In the genomic region with DNA sequence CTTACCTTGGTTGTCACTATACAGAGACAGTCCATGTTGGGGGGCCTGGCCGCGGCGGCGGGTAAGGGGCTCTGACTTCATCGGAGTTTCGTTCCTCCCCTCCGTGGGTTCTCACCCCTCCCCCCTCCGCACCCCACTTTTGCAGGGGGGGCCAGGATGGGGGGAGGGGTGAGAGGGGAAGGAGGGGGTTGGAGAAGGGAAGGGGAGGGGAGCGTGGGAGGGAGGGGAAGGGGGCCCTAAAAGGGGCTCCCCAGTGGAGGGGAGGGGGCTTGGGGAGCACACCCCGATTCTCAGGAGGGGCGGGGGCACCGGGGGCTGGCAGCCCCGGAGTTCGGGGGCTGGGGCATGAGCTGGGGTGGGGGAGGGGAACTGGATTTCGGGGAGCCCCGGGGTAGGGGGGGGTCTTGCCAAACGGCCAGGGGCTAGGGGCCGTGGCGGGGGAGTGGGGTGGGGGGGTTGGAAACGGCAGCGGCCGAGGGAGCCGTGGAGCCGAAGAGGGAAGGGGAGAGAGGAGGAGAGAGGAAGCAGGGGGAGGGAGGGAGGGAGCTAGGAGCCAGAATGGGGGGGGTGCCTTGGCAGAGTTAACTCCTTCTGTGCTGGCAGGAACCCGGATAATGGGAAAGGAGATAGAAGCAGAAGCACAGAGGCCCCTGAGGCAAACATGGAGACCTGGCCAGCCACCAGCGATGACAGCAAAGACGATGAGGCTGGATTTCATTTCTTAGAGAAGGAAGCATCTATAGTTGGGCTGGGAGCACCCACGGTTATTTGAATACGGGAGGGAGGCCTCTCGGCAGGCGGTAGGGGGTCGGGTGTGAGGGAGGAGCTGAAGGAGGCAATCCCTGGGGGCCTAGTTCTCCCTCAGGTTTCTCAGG, we compare ENCODE assay signal across 8 cellular contexts. TPM values are rescaled to one million over a fixed set of nuclear protein-coding genes. Genes with fewer than 3 reads are reported as not detected.
DNase-seq lines count a peak whose midpoint lies in the region; ATAC-seq, FAIRE-seq and TF ChIP-seq lines count a peak whose summit lies in the region.

No MANE protein-coding gene starts in this region.

- POLR2A ChIA-PET in GM12878 (lab: Charles Lee): interaction anchor here (0.5 to 3.3 kb wide), 2 partner anchors 22 to 199 kb away, joined by 10 to 12 read pairs; a partner anchor contains a TSS

- H4K20me1 ChIP-seq in GM12878 (ENCODE audit: control insufficient read depth, insufficient read depth): no peaks in the 10 kb centered on the region

- H3K36me3 ChIP-seq in GM12878 (ENCODE audit: control insufficient read depth in 2 of 2, insufficient read depth in 2 of 2, low read length in 1 of 2) (peaks cover 0 to 2% of the 10 kb centered on the region in 2 experiments; a peak in 2 of 4 replicates), iPS-18a (ENCODE audit: control insufficient read depth, low read depth, low read length) (peaks cover 3% of the 10 kb centered on the region)

- peak overlapping the region; percentile 51; the same call in 1 of the 2 replicates for H3K4me3 ChIP-seq in GM12878
- peak overlapping the region; percentile 62 for H3K4me3 ChIP-seq in iPS-18a (ENCODE audit: low read length)

- H3K27ac ChIP-seq in GM12878 (ENCODE audit: control insufficient read depth, insufficient read depth) (no peak overlapping the region), iPS-18a (ENCODE audit: low read length) (peak overlapping the region; percentile 45)

- intact Hi-C loops in GM12878 (cut with micrococcal nuclease; ENCODE audit: unreplicated experiment): no loop called here

- H3K27me3 ChIP-seq in GM12878 (replicated peaks in 1 of 2; ENCODE audit: control insufficient read depth in 2 of 2, insufficient read depth in 2 of 2, low read length in 1 of 2) (no peaks in the 10 kb centered on the region), iPS-18a (ENCODE audit: control insufficient read depth, insufficient read depth, low read length) (no peaks in the 10 kb centered on the region)

- RAD21 ChIA-PET in GM12878 (lab: Charles Lee; ENCODE audit: unreplicated experiment): no interaction called here

- CTCF ChIA-PET in GM12878 (lab: Yijun Ruan, JAX): interaction anchor here (5.1 kb wide), 1 partner anchor 80 kb away, joined by 60 read pairs; no protein-coding TSS in a partner anchor

- peak overlapping the region; percentile 17; the same call in 1 of the 2 replicates for H3K4me2 ChIP-seq in GM12878 (ENCODE audit: control insufficient read depth, insufficient read depth)

- TF ChIP-seq EP300 in GM12878 (IDR thresholded peaks at IDR 0.05; ENCODE audit: borderline replicate concordance in 1 of 2, control insufficient read depth in 1 of 2, low read depth in 2 of 2, low read length in 2 of 2): no peak

- TF ChIP-seq RAD21 in GM12878 (IDR thresholded peaks at IDR 0.05; ENCODE audit: insufficient read depth, low read depth, low read length): no peak

- peaks cover 22% of the 10 kb centered on the region for H3K4me1 ChIP-seq in GM12878 (ENCODE audit: control insufficient read depth, insufficient read depth, low read length)
- peaks cover 50% of the 10 kb centered on the region for H3K4me1 ChIP-seq in iPS-18a (ENCODE audit: control insufficient read depth, low read depth, low read length)

- in situ Hi-C loops in GM12878 (cut with MboI): no loop called here

- FAIRE-seq in GM12878 (lab: Jason Lieb, UNC): no peak

- 2% methylated on average over 13 of the region's 32 CpGs for WGBS in GM12878 (ENCODE audit: insufficient coverage, insufficient replicate concordance, low lambda C conversion rate, missing lambda C conversion rate)

- SMC1A ChIA-PET in GM12878 (lab: Charles Lee; ENCODE audit: uncharacterized antibody, unreplicated experiment): no interaction called here

- no TSS peak for BruUV-seq in GM12878 (replicated peaks; lab: Mats Ljungman, UMichigan)

- no peak for TF ChIP-seq POLR2A in GM12878 (IDR thresholded peaks at IDR 0.05; ENCODE audit: low read depth, low read length)

- H3K79me2 ChIP-seq in GM12878 (ENCODE audit: control insufficient read depth, insufficient read depth, low read length): peaks cover 14% of the 10 kb centered on the region

- peak overlapping the region; percentile 59 for H2AFZ ChIP-seq in GM12878 (ENCODE audit: control insufficient read depth, low read depth, low read length)

- no peak for ATAC-seq in GM12878
- ATAC-seq in stimulated activated naive CD8-positive, alpha-beta T cell treated with anti-CD3 and anti-CD28 coated beads, Interleukin-15, Interleukin-2, amounts not matched to agents 100 U/mL and 50 U/mL, for 24 hours: no peak
- ATAC-seq in HG03442 (IDR thresholded peaks at IDR 0.05; ENCODE audit: unreplicated experiment): no peak
- no peak for ATAC-seq in HG02610 (IDR thresholded peaks at IDR 0.05; ENCODE audit: unreplicated experiment)

- DNase-seq in SHP77 (lab: John Stamatoyannopoulos, UW): peak; percentile 39 to 73
- DNase-seq in SHP77 treated with DMSO at 0.1 percent for 48 hours (lab: John Stamatoyannopoulos, UW): no peak
- peak; percentile 75 for DNase-seq in NCI-H69 (lab: John Stamatoyannopoulos, UW)
- DNase-seq in GM12878 (ENCODE audit: low read depth, low spot score): no peak
- DNase-seq in stimulated activated naive CD8-positive, alpha-beta T cell treated with anti-CD3 and anti-CD28 coated beads, Interleukin-15, Interleukin-2, amounts not matched to agents 100 U/mL and 50 U/mL, for 24 hours: peak; percentile 35

- TF ChIP-seq CTCF in GM12878 (IDR thresholded peaks at IDR 0.05 in 2 of 3, conservative IDR thresholded peaks at IDR 0.05 in 1 of 3; ENCODE audit: control insufficient read depth in 2 of 3, extremely low read depth in 1 of 3, insufficient read depth in 1 of 3, low read depth in 3 of 3, low read length in 3 of 3): no peak

- H3K9me3 ChIP-seq in GM12878 (replicated peaks; ENCODE audit: control insufficient read depth, insufficient read depth, low read length) (no peaks in the 10 kb centered on the region), iPS-18a (ENCODE audit: control insufficient read depth, low read depth, low read length) (no peaks in the 10 kb centered on the region)

- H3K9ac ChIP-seq in GM12878 (ENCODE audit: control insufficient read depth, insufficient read depth, low read length) (peak overlapping the region; percentile 28; the same call in 1 of the 2 replicates), iPS-18a (ENCODE audit: low read length) (peak overlapping the region; percentile 28)

RNA-seq across cellular contexts. Expression of a gene that starts 2.3 kb away (rescaled TPM):
- 24.4 and 31.0 TPM in 2 replicates for total RNA-seq in GM12878 (2013; cell fraction: nucleolus; rRNA removed)
- 1.4 and 2.3 TPM in 2 replicates for total RNA-seq in GM12878 (2014; rRNA removed)
- 1.3 and 1.9 TPM in 2 replicates for total RNA-seq in GM12878 (2014; rRNA removed; fragmentation: Illumina TruSeq; extraction: Trizol)
- 3.1 and 4.2 TPM in 2 replicates for total RNA-seq in GM12878 (2021)
- polyA plus RNA-seq in GM12878 (2011; ENCODE audit: low read depth): 2.7 TPM
- polyA plus RNA-seq in GM12878 (2011; rRNA removed): 2.8 and 2.9 TPM in 2 replicates
- 3.1 TPM in 2 replicates for polyA plus RNA-seq in GM12878 (2011; cell fraction: cytosol; rRNA removed)
- 21.5 and 23.6 TPM in 2 replicates for polyA plus RNA-seq in GM12878 (2011; cell fraction: nucleus; rRNA removed)
- polyA plus RNA-seq in GM12878 (2012): 5.2 and 5.9 TPM in 2 replicates
- 0.68 and 2.1 TPM in 2 replicates for polyA plus RNA-seq in GM12878 (2014; fragmentation: Illumina TruSeq; extraction: Trizol)
- polyA plus RNA-seq in GM12878 (2014; fragmentation: Nextera tagmentation; extraction: Ambion mirVana): under 1 TPM; 0.07 to 0.43 TPM
- polyA plus RNA-seq in GM12878 (2014; rRNA removed): 2.6 and 4.1 TPM in 2 replicates
- polyA plus RNA-seq in GM12878 (2016; fragmentation: Nextera tagmentation; extraction: Ambion mirVana): under 1 TPM; 0.10 to 0.29 TPM
- polyA minus RNA-seq in GM12878 (2011; rRNA and poly(A)+ RNA removed): 3.1 and 3.7 TPM in 2 replicates
- polyA minus RNA-seq in GM12878 (2011; cell fraction: cytosol; rRNA and poly(A)+ RNA removed): 0.94 TPM in 1 of 2 replicates, not detected in the other
- 5.2 and 6.0 TPM in 2 replicates for polyA minus RNA-seq in GM12878 (2011; cell fraction: nucleus; rRNA and poly(A)+ RNA removed)

RNA-seq across cellular contexts. Expression of a gene that starts 2.4 kb away (rescaled TPM):
- total RNA-seq in GM12878 (2013; cell fraction: nucleolus; rRNA removed): 287 and 321 TPM in 2 replicates
- total RNA-seq in GM12878 (2014; rRNA removed) (138 and 165 TPM in 2 replicates), GM12878 (2014; rRNA removed; fragmentation: Illumina TruSeq; extraction: Trizol) (97.1 and 99.0 TPM in 2 replicates), GM12878 (2021) (182 and 196 TPM in 2 replicates)
- 379 TPM for polyA plus RNA-seq in GM12878 (2011; ENCODE audit: low read depth)
- polyA plus RNA-seq in GM12878 (2011; rRNA removed) (150 and 232 TPM in 2 replicates), GM12878 (2014; fragmentation: Illumina TruSeq; extraction: Trizol) (86.8 and 137 TPM in 2 replicates), GM12878 (2014; fragmentation: Nextera tagmentation; extraction: Ambion mirVana) (10 to 100 TPM; 25.4 to 73.1 TPM), GM12878 (2014; rRNA removed) (212 and 221 TPM in 2 replicates), GM12878 (2016; fragmentation: Nextera tagmentation; extraction: Ambion mirVana) (100 to 1,000 TPM; 204 to 225 TPM)
- polyA plus RNA-seq in GM12878 (2011; cell fraction: cytosol; rRNA removed): 247 and 317 TPM in 2 replicates
- 3,310 and 3,575 TPM in 2 replicates for polyA plus RNA-seq in GM12878 (2011; cell fraction: nucleus; rRNA removed)
- 351 and 464 TPM in 2 replicates for polyA plus RNA-seq in GM12878 (2012)
- 82.7 and 156 TPM in 2 replicates for polyA minus RNA-seq in GM12878 (2011; rRNA and poly(A)+ RNA removed)
- polyA minus RNA-seq in GM12878 (2011; cell fraction: cytosol; rRNA and poly(A)+ RNA removed): 56.9 and 61.9 TPM in 2 replicates
- 240 and 270 TPM in 2 replicates for polyA minus RNA-seq in GM12878 (2011; cell fraction: nucleus; rRNA and poly(A)+ RNA removed)

RNA-seq across cellular contexts. Expression of a gene that starts 17.0 kb away (rescaled TPM):
- total RNA-seq in GM12878 (2013; cell fraction: nucleolus; rRNA removed): 83.1 and 91.9 TPM in 2 replicates
- total RNA-seq in GM12878 (2014; rRNA removed) (33.0 and 37.6 TPM in 2 replicates), GM12878 (2014; rRNA removed; fragmentation: Illumina TruSeq; extraction: Trizol) (15.4 and 16.7 TPM in 2 replicates), GM12878 (2021) (40.0 and 44.8 TPM in 2 replicates)
- polyA plus RNA-seq in GM12878 (2011; ENCODE audit: low read depth): 11.7 TPM
- polyA plus RNA-seq in GM12878 (2011; rRNA removed) (2.2 and 5.3 TPM in 2 replicates), GM12878 (2014; fragmentation: Illumina TruSeq; extraction: Trizol) (5.1 and 21.2 TPM in 2 replicates), GM12878 (2014; fragmentation: Nextera tagmentation; extraction: Ambion mirVana) (1 to 10 TPM in 1 of 2 experiments, under 1 TPM in 1; 0.97 to 2.7 TPM), GM12878 (2014; rRNA removed) (29.9 and 31.3 TPM in 2 replicates), GM12878 (2016; fragmentation: Nextera tagmentation; extraction: Ambion mirVana) (10 to 100 TPM; 25.3 to 30.4 TPM)
- polyA plus RNA-seq in GM12878 (2011; cell fraction: cytosol; rRNA removed): 6.1 TPM in 2 replicates
- 30.0 and 46.5 TPM in 2 replicates for polyA plus RNA-seq in GM12878 (2011; cell fraction: nucleus; rRNA removed)
- 29.2 and 31.4 TPM in 2 replicates for polyA plus RNA-seq in GM12878 (2012)
- polyA minus RNA-seq in GM12878 (2011; rRNA and poly(A)+ RNA removed): 15.7 and 21.8 TPM in 2 replicates
- 9.1 and 10.9 TPM in 2 replicates for polyA minus RNA-seq in GM12878 (2011; cell fraction: cytosol; rRNA and poly(A)+ RNA removed)
- polyA minus RNA-seq in GM12878 (2011; cell fraction: nucleus; rRNA and poly(A)+ RNA removed): 23.8 and 45.4 TPM in 2 replicates

RNA-seq across cellular contexts. Expression of a gene that starts 21.9 kb away (rescaled TPM):
- total RNA-seq in GM12878 (2013; cell fraction: nucleolus; rRNA removed): 10.6 and 11.8 TPM in 2 replicates
- total RNA-seq in GM12878 (2014; rRNA removed) (35.7 and 38.0 TPM in 2 replicates), GM12878 (2014; rRNA removed; fragmentation: Illumina TruSeq; extraction: Trizol) (35.6 and 37.5 TPM in 2 replicates), GM12878 (2021) (34.0 and 39.2 TPM in 2 replicates)
- polyA plus RNA-seq in GM12878 (2011; ENCODE audit: low read depth): 22.1 TPM
- polyA plus RNA-seq in GM12878 (2011; rRNA removed) (21.7 and 29.7 TPM in 2 replicates), GM12878 (2014; fragmentation: Illumina TruSeq; extraction: Trizol) (72.7 and 84.8 TPM in 2 replicates), GM12878 (2014; fragmentation: Nextera tagmentation; extraction: Ambion mirVana) (10 to 100 TPM in 1 of 2 experiments, 1 to 10 TPM in 1; 8.2 to 17.7 TPM), GM12878 (2014; rRNA removed) (38.1 and 41.6 TPM in 2 replicates), GM12878 (2016; fragmentation: Nextera tagmentation; extraction: Ambion mirVana) (10 to 100 TPM; 26.4 to 31.1 TPM)
- polyA plus RNA-seq in GM12878 (2011; cell fraction: cytosol; rRNA removed): 27.3 and 27.9 TPM in 2 replicates
- polyA plus RNA-seq in GM12878 (2011; cell fraction: nucleus; rRNA removed): 15.7 and 19.7 TPM in 2 replicates
- 25.1 and 26.9 TPM in 2 replicates for polyA plus RNA-seq in GM12878 (2012)
- 20.7 and 28.0 TPM in 2 replicates for polyA minus RNA-seq in GM12878 (2011; rRNA and poly(A)+ RNA removed)
- 12.2 and 13.2 TPM in 2 replicates for polyA minus RNA-seq in GM12878 (2011; cell fraction: cytosol; rRNA and poly(A)+ RNA removed)
- polyA minus RNA-seq in GM12878 (2011; cell fraction: nucleus; rRNA and poly(A)+ RNA removed): 6.8 and 8.7 TPM in 2 replicates

RNA-seq across cellular contexts. Expression of a gene that starts 24.9 kb away (rescaled TPM):
- 11.4 and 13.4 TPM in 2 replicates for total RNA-seq in GM12878 (2013; cell fraction: nucleolus; rRNA removed)
- total RNA-seq in GM12878 (2014; rRNA removed) (127 and 134 TPM in 2 replicates), GM12878 (2014; rRNA removed; fragmentation: Illumina TruSeq; extraction: Trizol) (157 and 164 TPM in 2 replicates), GM12878 (2021) (256 and 259 TPM in 2 replicates)
- polyA plus RNA-seq in GM12878 (2011; ENCODE audit: low read depth): 230 TPM
- polyA plus RNA-seq in GM12878 (2011; rRNA removed) (187 and 223 TPM in 2 replicates), GM12878 (2014; fragmentation: Illumina TruSeq; extraction: Trizol) (613 and 739 TPM in 2 replicates), GM12878 (2014; fragmentation: Nextera tagmentation; extraction: Ambion mirVana) (100 to 1,000 TPM; 314 to 340 TPM), GM12878 (2014; rRNA removed) (236 and 238 TPM in 2 replicates), GM12878 (2016; fragmentation: Nextera tagmentation; extraction: Ambion mirVana) (100 to 1,000 TPM; 433 to 444 TPM)
- 230 and 389 TPM in 2 replicates for polyA plus RNA-seq in GM12878 (2011; cell fraction: cytosol; rRNA removed)
- polyA plus RNA-seq in GM12878 (2011; cell fraction: nucleus; rRNA removed): 97.8 and 122 TPM in 2 replicates
- polyA plus RNA-seq in GM12878 (2012): 348 and 349 TPM in 2 replicates
- polyA minus RNA-seq in GM12878 (2011; rRNA and poly(A)+ RNA removed): 144 and 161 TPM in 2 replicates
- polyA minus RNA-seq in GM12878 (2011; cell fraction: cytosol; rRNA and poly(A)+ RNA removed): 52.9 and 65.4 TPM in 2 replicates
- polyA minus RNA-seq in GM12878 (2011; cell fraction: nucleus; rRNA and poly(A)+ RNA removed): 29.0 and 33.7 TPM in 2 replicates

Comparison
In these comparisons a context has a peak if more than half of its experiments do, and no peak if none do; other contexts are left out.
1. DNase-seq: peak in SHP77 (2 of 2), NCI-H69 (single experiment) and stimulated activated naive CD8-positive, alpha-beta T cell treated with anti-CD3 and anti-CD28 coated beads, Interleukin-15, Interleukin-2, amounts not matched to agents 100 U/mL and 50 U/mL, for 24 hours (single experiment); none in SHP77 treated with DMSO at 0.1 percent for 48 hours (single experiment) and GM12878 (single experiment).